ENCODE assay signal across 12 cellular contexts in the genomic region with DNA sequence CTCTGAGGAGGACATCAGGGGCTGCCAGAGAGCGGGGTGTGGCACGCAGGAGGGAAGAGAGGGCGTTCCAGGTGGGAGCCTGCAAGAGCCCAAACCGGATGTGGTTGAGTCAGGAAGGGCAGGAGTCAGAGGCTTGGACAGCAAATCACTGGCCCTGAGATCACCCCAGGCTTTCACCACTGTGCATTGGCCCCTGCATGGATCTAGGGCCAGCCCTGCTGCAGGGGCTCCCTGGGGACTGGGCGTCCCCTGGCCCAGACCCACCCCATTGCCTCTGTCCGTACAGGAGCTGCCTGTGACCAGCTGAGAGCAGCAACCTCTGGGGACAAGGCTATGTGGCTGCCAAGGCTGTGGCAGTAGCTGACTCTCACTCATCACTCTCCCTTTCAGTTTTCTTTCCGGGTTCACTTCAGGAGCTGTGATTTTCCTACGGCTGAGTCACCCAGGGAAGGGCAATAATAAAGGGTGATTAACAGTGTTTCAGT. TPM values are rescaled to one million over a fixed set of nuclear protein-coding genes. Genes with fewer than 3 reads are reported as not detected.
DNase-seq lines count a peak whose midpoint lies in the region; ATAC-seq and TF ChIP-seq lines count a peak whose summit lies in the region.
"Had no signal": no experiment of that assay in that cellular context is flagged by ENCODE, and none has a peak within 500 bp of the region (broad histone marks: within the 10 kb centered on the region; RNA-seq: fewer than 3 reads in every experiment).

No MANE protein-coding gene starts in this region.

- H3K4me1 ChIP-seq in suprapubic skin, result peaks cover 7% of the 10 kb centered on the region

- TF ChIP-seq POLR2A in suprapubic skin (IDR thresholded peaks at IDR 0.05), result no peak

- H3K27ac ChIP-seq in RWPE1, result peak overlapping the region; percentile 90
- peak overlapping the region; percentile 21 for H3K27ac ChIP-seq in suprapubic skin
- H3K27ac ChIP-seq: 22Rv1 had no signal

- peaks cover 32 to 68% of the 10 kb centered on the region in 2 donors for H3K27me3 Mint-ChIP-seq in stimulated activated naive B cell treated with anti-CD40 and anti-IgM and Interleukin-4, amounts not matched to agents 10 μg/mL and 1 μg/mL and 100 μg/mL, for 72 hours

- peaks cover 0 to 4% of the 10 kb centered on the region in 2 donors for H3K4me1 Mint-ChIP-seq in stimulated activated naive B cell treated with anti-CD40 and anti-IgM and Interleukin-4, amounts not matched to agents 10 μg/mL and 1 μg/mL and 100 μg/mL, for 72 hours

- CTCF ChIA-PET in RWPE1 (lab: Yijun Ruan, JAX), result interaction anchor here (0.6 kb wide), 1 partner anchor 11 kb away, joined by 5 read pairs; no protein-coding TSS in a partner anchor

- TF ChIP-seq EP300 in suprapubic skin (IDR thresholded peaks at IDR 0.05), result no peak

- TF ChIP-seq CTCF in RWPE1 (conservative IDR thresholded peaks at IDR 0.05; ENCODE audit: low read depth), result no peak
- no peak for TF ChIP-seq CTCF in suprapubic skin (IDR thresholded peaks at IDR 0.05)

- peaks cover 5% of the 10 kb centered on the region for H3K27me3 ChIP-seq in suprapubic skin

- DNase-seq in DMS79 treated with DMSO at 0.1 percent for 48 hours (lab: John Stamatoyannopoulos, UW) (peak; percentile 26), DMS79 (lab: John Stamatoyannopoulos, UW) (no peak), RWPE1 (ENCODE audit: low spot score) (peak; percentile 82), glomerular visceral epithelial cell (ENCODE audit: extremely low spot score) (peak; percentile 46), suprapubic skin (ENCODE audit: low spot score in 2 of 2) (no peak), SK-N-DZ (ENCODE audit: low spot score) (no peak)
- no peak for DNase-seq in stimulated activated naive B cell treated with anti-CD40 and anti-IgM and Interleukin-4, amounts not matched to agents 10 μg/mL and 1 μg/mL and 100 μg/mL, for 72 hours
- DNase-seq: NCI-H345, substantia nigra had no signal

- H3K9me3 Mint-ChIP-seq in stimulated activated naive B cell treated with anti-CD40 and anti-IgM and Interleukin-4, amounts not matched to agents 10 μg/mL and 1 μg/mL and 100 μg/mL, for 72 hours, result peaks cover 0 to 3% of the 10 kb centered on the region in 2 donors

- ATAC-seq in HG03457 (IDR thresholded peaks at IDR 0.05; ENCODE audit: unreplicated experiment), result no peak
- ATAC-seq in stimulated activated naive B cell treated with anti-CD40 and anti-IgM and Interleukin-4, amounts not matched to agents 10 μg/mL and 1 μg/mL and 100 μg/mL, for 72 hours (replicated peaks), result no peak

- POLR2A ChIA-PET in RWPE1 (lab: Yijun Ruan, JAX; ENCODE audit: low non-redundant PET), result interaction anchor here (0.7 kb wide), 1 partner anchor 52 kb away, joined by 3 read pairs; no protein-coding TSS in a partner anchor

- no peaks in the 10 kb centered on the region for H3K36me3 ChIP-seq in suprapubic skin

- 67% methylated on average over 5 of the region's 8 CpGs for WGBS in suprapubic skin

- H3K36me3 Mint-ChIP-seq in stimulated activated naive B cell treated with anti-CD40 and anti-IgM and Interleukin-4, amounts not matched to agents 10 μg/mL and 1 μg/mL and 100 μg/mL, for 72 hours, result no peaks in the 10 kb centered on the region

- H3K27ac Mint-ChIP-seq in stimulated activated naive B cell treated with anti-CD40 and anti-IgM and Interleukin-4, amounts not matched to agents 10 μg/mL and 1 μg/mL and 100 μg/mL, for 72 hours, result no peak overlapping the region

- no peak overlapping the region for H3K4me3 ChIP-seq in suprapubic skin

- H3K9me3 ChIP-seq in suprapubic skin, result no peaks in the 10 kb centered on the region

- no peak overlapping the region for H3K4me3 Mint-ChIP-seq in stimulated activated naive B cell treated with anti-CD40 and anti-IgM and Interleukin-4, amounts not matched to agents 10 μg/mL and 1 μg/mL and 100 μg/mL, for 72 hours

RNA-seq across cellular contexts. Expression of a gene that starts 33.9 kb away (rescaled TPM):
- not detected for total RNA-seq in suprapubic skin
- polyA plus RNA-seq in SK-N-DZ (2014; cell fraction: cytosol; rRNA removed), result not detected in 2 replicates
- polyA plus RNA-seq in SK-N-DZ (2014; cell fraction: nucleus; rRNA removed), result not detected in 2 replicates
- total RNA-seq: T-helper 1 cell treated with Interleukin-12 subunit alpha and Interleukin-12 subunit beta and Interleukin-4 antibody, amounts not matched to agents 30 ng/mL and 1 ng/mL, for 36 hours had no signal

RNA-seq across cellular contexts. Expression of a gene that starts 42.2 kb away (rescaled TPM):
- not detected for total RNA-seq in suprapubic skin
- not detected in 2 replicates for polyA plus RNA-seq in SK-N-DZ (2014; cell fraction: cytosol; rRNA removed)
- polyA plus RNA-seq in SK-N-DZ (2014; cell fraction: nucleus; rRNA removed), result not detected in 2 replicates
- total RNA-seq: T-helper 1 cell treated with Interleukin-12 subunit alpha and Interleukin-12 subunit beta and Interleukin-4 antibody, amounts not matched to agents 30 ng/mL and 1 ng/mL, for 36 hours had no signal

RNA-seq across cellular contexts. Expression of a gene that starts 51.0 kb away (rescaled TPM):
- total RNA-seq in suprapubic skin, result 10 to 100 TPM; 18.6 to 43.9 (median 26.3) TPM
- 2.5 and 2.6 TPM in 2 replicates for polyA plus RNA-seq in SK-N-DZ (2014; cell fraction: cytosol; rRNA removed)
- 2.4 and 2.5 TPM in 2 replicates for polyA plus RNA-seq in SK-N-DZ (2014; cell fraction: nucleus; rRNA removed)

Comparison
In these comparisons a context has a peak if more than half of its experiments do, and no peak if none do; other contexts are left out.
1. DNase-seq: peak in DMS79 treated with DMSO at 0.1 percent for 48 hours (single experiment), RWPE1 (single experiment) and glomerular visceral epithelial cell (single experiment); none in DMS79 (single experiment), suprapubic skin (0 of 2), stimulated activated naive B cell treated with anti-CD40 and anti-IgM and Interleukin-4, amounts not matched to agents 10 μg/mL and 1 μg/mL and 100 μg/mL, for 72 hours (single experiment) and SK-N-DZ (single experiment).